Comparison of ENCODE assay signal across 18 cellular contexts in genomic region chr7:7857143-7857583, GRCh38.
A peak's percentile ranks its signal among the peaks of the same experiment; 100 is the strongest.
DNase-seq lines count a peak whose midpoint lies in the region; ATAC-seq lines count a peak whose summit lies in the region.
"Had no signal": no experiment of that assay in that cellular context is flagged by ENCODE, and none has a peak within 500 bp of the region (broad histone marks: within the 10 kb centered on the region; RNA-seq: fewer than 3 reads in every experiment).

No MANE protein-coding gene starts in this region.

- H3K36me3 ChIP-seq in Karpas-422 (ENCODE audit: insufficient read depth, low read length) (no peaks in the 10 kb centered on the region), skeletal muscle tissue (ENCODE audit: control insufficient read depth in 3 of 3, insufficient read depth in 3 of 3, low read length in 3 of 3) (no peaks in the 10 kb centered on the region)
- H3K36me3 ChIP-seq: heart right ventricle, pancreas had no signal

- H3K27me3 ChIP-seq in Karpas-422 (ENCODE audit: low read length): no peaks in the 10 kb centered on the region
- no peaks in the 10 kb centered on the region for H3K27me3 ChIP-seq in skeletal muscle tissue (ENCODE audit: control insufficient read depth in 3 of 3, insufficient read depth in 3 of 3, low read length in 3 of 3)
- H3K27me3 ChIP-seq: heart right ventricle, pancreas had no signal

- DNase-seq in SIG-M5 treated with dmso at 0.1 percent for 504 hours (lab: John Stamatoyannopoulos, UW; ENCODE audit: unreplicated experiment): peak; percentile 72
- no peak for DNase-seq in SIG-M5 (lab: John Stamatoyannopoulos, UW)
- peak; percentile 79 for DNase-seq in Karpas-422
- DNase-seq in SKM-1 (lab: John Stamatoyannopoulos, UW; ENCODE audit: unreplicated experiment): peak; percentile 44
- no peak for DNase-seq in T-helper 2 cell
- DNase-seq in putamen (ENCODE audit: low spot score): no peak
- DNase-seq: 8988T; activated T-cell treated with anti-CD3 and anti-CD28 coated beads, Interleukin-2, amount 50 U/mL, for 48 hours; endodermal cell; H7; heart right ventricle; NCI-H1048; pancreas; stimulated activated CD4-positive, alpha-beta T cell treated with anti-CD3 and anti-CD28 coated beads, Interleukin-2, amount 100 ng/mL, for 24 hours; stimulated activated naive CD8-positive, alpha-beta T cell treated with anti-CD3 and anti-CD28 coated beads, Interleukin-15, amount 100 ng/mL, for 72 hours had no signal

- peak overlapping the region; percentile 24; the same call in 1 of the 2 replicates for H2AFZ ChIP-seq in Karpas-422 (ENCODE audit: low read length)

- H3K9me3 ChIP-seq in Karpas-422 (ENCODE audit: low read length) (peaks cover 2% of the 10 kb centered on the region), skeletal muscle tissue (ENCODE audit: control insufficient read depth in 3 of 3, low read length in 3 of 3) (peaks cover 0 to 4% (median 0%) of the 10 kb centered on the region in 3 donors)
- H3K9me3 ChIP-seq: pancreas had no signal

- ATAC-seq in activated CD4-positive, CD25-positive, alpha-beta regulatory T cell treated with anti-CD3 and anti-CD28 coated beads, Interleukin-2, amount 50 U/mL, for 24 hours: no peak
- ATAC-seq: Panc1; pancreas; stimulated activated naive CD8-positive, alpha-beta T cell treated with anti-CD3 and anti-CD28 coated beads, Interleukin-15, amount 100 ng/mL, for 72 hours had no signal

- peak overlapping the region; percentile 34; the same call in 1 of the 2 replicates for H3K4me3 ChIP-seq in Karpas-422 (ENCODE audit: low read length)
- H3K4me3 ChIP-seq in skeletal muscle tissue (ENCODE audit: low read length in 3 of 3): no peak overlapping the region
- H3K4me3 ChIP-seq: heart right ventricle, pancreas had no signal

- H3K27ac ChIP-seq in Karpas-422 (ENCODE audit: low read length) (peak overlapping the region; percentile 67), skeletal muscle tissue (ENCODE audit: low read depth, low read length) (peak overlapping the region; percentile 59)
- H3K27ac ChIP-seq: pancreas had no signal

- H4K20me1 ChIP-seq in Karpas-422 (ENCODE audit: insufficient read depth, low read depth, low read length): no peaks in the 10 kb centered on the region

- peak overlapping the region; percentile 39 for H3K4me2 ChIP-seq in Karpas-422 (ENCODE audit: low read depth, low read length, poor library complexity, severe bottlenecking)

- H3K9ac ChIP-seq in Karpas-422 (ENCODE audit: low read length): no peak overlapping the region
- no peak overlapping the region for H3K9ac ChIP-seq in skeletal muscle tissue (ENCODE audit: low read depth in 1 of 3, low read length in 3 of 3)

- no peaks in the 10 kb centered on the region for H3K79me2 ChIP-seq in Karpas-422 (ENCODE audit: low read length)

- H3K4me1 ChIP-seq in Karpas-422 (ENCODE audit: low read length): peaks cover 24% of the 10 kb centered on the region
- H3K4me1 ChIP-seq in skeletal muscle tissue (ENCODE audit: control insufficient read depth in 3 of 3, insufficient read depth in 3 of 3, low read length in 3 of 3): peaks cover 8 to 17% (median 9%) of the 10 kb centered on the region in 3 donors

- no peaks in the 10 kb centered on the region for H3K9me2 ChIP-seq in Karpas-422 (replicated peaks; ENCODE audit: insufficient read depth, low read length)

Comparison
In these comparisons a context has a peak if more than half of its experiments do, and no peak if none do; other contexts are left out.
1. DNase-seq: peak in SIG-M5 treated with dmso at 0.1 percent for 504 hours (single experiment), Karpas-422 (single experiment) and SKM-1 (single experiment); none in SIG-M5 (single experiment), T-helper 2 cell (0 of 5) and putamen (single experiment).